In genomic region chr3:55626284-55626675, GRCh38 we compare ENCODE assay signal across 17 cellular contexts.
DNase-seq lines count a peak whose midpoint lies in the region; FAIRE-seq and TF ChIP-seq lines count a peak whose summit lies in the region.
"Had no signal": no experiment of that assay in that cellular context is flagged by ENCODE, and none has a peak within 500 bp of the region (broad histone marks: within the 10 kb centered on the region; RNA-seq: fewer than 3 reads in every experiment).

No MANE protein-coding gene starts in this region.

- intact Hi-C loops in spleen (cut with DNase I; ENCODE audit: low total_unique reads) = no loop called here

- no peaks in the 10 kb centered on the region for H3K9me2 ChIP-seq in hepatocyte (replicated peaks; ENCODE audit: insufficient read depth)

- H2AFZ ChIP-seq in hepatocyte = no peak overlapping the region

- no peaks in the 10 kb centered on the region for H3K36me3 ChIP-seq in WERI-Rb-1
- H3K36me3 ChIP-seq in hepatocyte (replicated peaks; ENCODE audit: insufficient read depth, low read depth) = no peaks in the 10 kb centered on the region
- H3K36me3 ChIP-seq in spleen = no peaks in the 10 kb centered on the region
- H3K36me3 ChIP-seq: SJCRH30 had no signal

- H3K9me3 ChIP-seq in WERI-Rb-1 (ENCODE audit: severe bottlenecking) (no peaks in the 10 kb centered on the region), hepatocyte (ENCODE audit: low read depth) (no peaks in the 10 kb centered on the region), spleen (no peaks in the 10 kb centered on the region)
- H3K9me3 ChIP-seq: SJCRH30 had no signal

- DNase-seq in GM19239 (ENCODE audit: insufficient read length, low spot score) (no peak), WERI-Rb-1 (no peak), hepatocyte (ENCODE audit: low spot score) (no peak), H4 (ENCODE audit: low spot score) (no peak), EL (no peak), Ammon's horn (ENCODE audit: low spot score) (no peak), spleen (no peak)
- DNase-seq: AML-193, DMS79 treated with DMSO at 0.1 percent for 48 hours, GDM1, HFFc6, KG1, NCI-H1417, NCI-H187 treated with DMSO at 0.1 percent for 48 hours, NCI-H524, SJCRH30 had no signal

- TF ChIP-seq CTCF in WERI-Rb-1 (IDR thresholded peaks at IDR 0.05; ENCODE audit: low read depth, low read length) (no peak), hepatocyte (IDR thresholded peaks at IDR 0.05; ENCODE audit: poor library complexity) (no peak), spleen (IDR thresholded peaks at IDR 0.05 in 8 of 11, conservative IDR thresholded peaks at IDR 0.05 in 3 of 11) (no peak)

- H3K4me1 ChIP-seq in hepatocyte (ENCODE audit: insufficient read depth) (peaks cover 35% of the 10 kb centered on the region), spleen (peaks cover 0 to 15% (median 0%) of the 10 kb centered on the region in 6 donors)

- H3K4me2 ChIP-seq in hepatocyte = no peak overlapping the region

- peak; percentile 28 for FAIRE-seq in GM19239 (lab: Jason Lieb, UNC)
- FAIRE-seq: H54 had no signal

- H3K4me3 ChIP-seq in WERI-Rb-1 (ENCODE audit: low read depth, low read length) = no peak overlapping the region
- no peak overlapping the region for H3K4me3 ChIP-seq in hepatocyte
- H3K4me3 ChIP-seq in spleen = no peak overlapping the region
- H3K4me3 ChIP-seq: SJCRH30 had no signal

- H3K27ac ChIP-seq in WERI-Rb-1 (peak overlapping the region; percentile 25), hepatocyte (peak overlapping the region; percentile 71), spleen (no peak overlapping the region)
- H3K27ac ChIP-seq: SJCRH30 had no signal

- no peaks in the 10 kb centered on the region for H3K79me2 ChIP-seq in hepatocyte

- no peaks in the 10 kb centered on the region for H4K20me1 ChIP-seq in hepatocyte (ENCODE audit: insufficient read depth, poor library complexity, severe bottlenecking)

- WGBS in hepatocyte (ENCODE audit: low lambda C conversion rate, missing lambda C conversion rate) = 70% methylated on average over 2 of the region's 2 CpGs
- WGBS in spleen, 5 donors = 61 to 81% (median 74%) methylated on average over 2 of the region's 2 CpGs

- no peaks in the 10 kb centered on the region for H3K27me3 ChIP-seq in WERI-Rb-1 (ENCODE audit: insufficient read depth, low read depth, severe bottlenecking)
- no peaks in the 10 kb centered on the region for H3K27me3 ChIP-seq in hepatocyte
- H3K27me3 ChIP-seq in spleen (replicated peaks in 1 of 7) = peaks cover 0 to 6% (median 0%) of the 10 kb centered on the region in 7 donors
- H3K27me3 ChIP-seq: SJCRH30 had no signal

- TF ChIP-seq POLR2A in spleen (IDR thresholded peaks at IDR 0.05) = no peak

Comparison
In these comparisons a context has a peak if more than half of its experiments do, and no peak if none do; other contexts are left out.
1. H3K27ac ChIP-seq: peak in WERI-Rb-1 (single experiment) and hepatocyte (single experiment); none in spleen (0 of 8).